2 cellular contexts compared by ENCODE assay signal in genomic region chr2:84704505-84705244, GRCh38.
A peak's percentile ranks its signal among the peaks of the same experiment; 100 is the strongest.
TF ChIP-seq lines count a peak whose summit lies in the region.

No MANE protein-coding gene starts in this region.

TF ChIP-seq in liver, 16 proteins besides CTCF, POLR2A, EP300 and RAD21 (continued from another document):
- peak; percentile 36 for TF ChIP-seq SP1 (IDR thresholded peaks at IDR 0.05)
- no peak for TF ChIP-seq ZBTB33 (IDR thresholded peaks at IDR 0.05)
- no peak for TF ChIP-seq EGR1 (IDR thresholded peaks at IDR 0.05; ENCODE audit: low read depth in 2 of 2)
- TF ChIP-seq JUND (IDR thresholded peaks at IDR 0.05): peak in 1 of 2 donors; percentile 13
- TF ChIP-seq REST (IDR thresholded peaks at IDR 0.05): no peak
- no peak for TF ChIP-seq FOXA1 (IDR thresholded peaks at IDR 0.05)
- no peak for TF ChIP-seq NR2F2 (IDR thresholded peaks at IDR 0.05)

TF ChIP-seq in HepG2, 621 proteins besides CTCF, POLR2A, EP300 and RAD21:
- TF ChIP-seq AHDC1 (CRISPR knock-in tag; IDR thresholded peaks at IDR 0.05; ENCODE audit: borderline replicate concordance) (no peak), ZNF850 (CRISPR knock-in tag; conservative IDR thresholded peaks at IDR 0.05) (no peak), ZFYVE20 (CRISPR knock-in tag; IDR thresholded peaks at IDR 0.05; ENCODE audit: borderline replicate concordance, low read depth) (no peak), ZUFSP (CRISPR knock-in tag; IDR thresholded peaks at IDR 0.05; ENCODE audit: borderline replicate concordance) (no peak), EHMT2 (IDR thresholded peaks at IDR 0.05; ENCODE audit: borderline replicate concordance, low read depth, low read length) (no peak), ZNF761 (CRISPR knock-in tag; conservative IDR thresholded peaks at IDR 0.05) (no peak), ZNF609 (CRISPR knock-in tag; IDR thresholded peaks at IDR 0.05; ENCODE audit: borderline replicate concordance) (no peak), NFE2L1 (CRISPR knock-in tag; IDR thresholded peaks at IDR 0.05; ENCODE audit: borderline replicate concordance) (no peak), CREBL2 (CRISPR knock-in tag; IDR thresholded peaks at IDR 0.05; ENCODE audit: borderline replicate concordance) (no peak), ZNF562 (CRISPR knock-in tag; IDR thresholded peaks at IDR 0.05; ENCODE audit: borderline replicate concordance) (no peak), REST (IDR thresholded peaks at IDR 0.05; ENCODE audit: borderline replicate concordance in 1 of 2, low read depth in 1 of 2, low read length in 2 of 2) (no peak), PAWR (CRISPR knock-in tag; IDR thresholded peaks at IDR 0.05; ENCODE audit: borderline replicate concordance) (no peak), HOXA5 (CRISPR knock-in tag; IDR thresholded peaks at IDR 0.05) (no peak)
TF ChIP-seq in HepG2: peak in this region for 0.
